8 cellular contexts compared by ENCODE assay signal in the genomic region with DNA sequence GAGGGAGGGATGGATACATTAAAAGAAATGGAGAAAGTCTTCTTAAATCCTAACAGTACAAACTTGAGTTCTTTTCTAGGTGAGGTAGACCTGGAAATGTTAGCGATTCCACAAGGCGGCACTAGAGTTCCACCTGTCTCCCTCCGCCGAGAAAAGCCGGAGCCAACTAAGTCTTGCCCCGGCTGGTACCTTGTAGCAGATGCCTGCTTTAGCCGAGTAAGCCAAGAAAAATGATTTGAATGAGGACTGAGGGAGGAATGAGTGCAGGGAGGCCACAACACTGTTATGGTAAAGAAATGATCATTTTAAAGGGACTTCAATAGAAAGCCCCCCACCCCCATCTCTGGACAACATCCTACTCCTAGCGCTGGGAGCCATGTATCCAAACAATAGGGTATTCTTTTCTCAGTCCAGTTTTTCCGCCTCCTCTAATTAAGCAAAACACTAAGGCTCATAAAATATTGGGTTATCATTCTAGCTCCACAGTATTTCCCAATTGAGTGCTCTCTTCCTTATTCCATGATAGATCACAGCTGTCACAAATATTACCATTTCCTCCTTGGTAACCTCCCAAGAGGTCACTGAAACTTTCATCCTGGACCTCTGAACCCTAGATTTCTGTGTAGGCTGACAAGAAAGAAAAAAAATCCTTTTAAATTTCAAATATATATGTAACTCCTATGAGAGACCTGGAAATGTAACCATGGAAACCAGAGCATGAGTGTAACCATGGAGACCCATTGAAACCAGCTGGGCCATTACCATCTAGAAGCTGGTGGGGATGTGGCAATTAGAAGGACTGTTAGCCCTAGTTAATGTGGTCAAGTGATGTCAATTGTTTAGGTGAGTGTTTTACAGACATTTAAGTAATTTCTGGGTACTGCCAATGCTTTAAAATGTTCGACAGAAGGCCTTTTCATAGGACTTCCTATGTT. TPM values are rescaled to one million over a fixed set of nuclear protein-coding genes. Genes with fewer than 3 reads are reported as not detected.
DNase-seq lines count a peak whose midpoint lies in the region; ATAC-seq and TF ChIP-seq lines count a peak whose summit lies in the region.

No MANE protein-coding gene starts in this region.

- H3K27ac ChIP-seq in colonic mucosa, result no peak overlapping the region

- no peaks in the 10 kb centered on the region for H3K4me1 ChIP-seq in colonic mucosa

- POLR2A ChIA-PET in GM10248 (lab: Yijun Ruan, JAX), result no interaction called here

- peak overlapping the region; percentile 46 for H3K4me3 ChIP-seq in colonic mucosa

- H3K36me3 ChIP-seq in colonic mucosa, result no peaks in the 10 kb centered on the region

- intact Hi-C loops in colonic mucosa (cut with DNase I), result loop anchor here (2.0 kb wide), 2 partner anchors 233 to 263 kb away; no protein-coding TSS in a partner anchor

- H3K9me3 ChIP-seq in colonic mucosa, result no peaks in the 10 kb centered on the region

- no peaks in the 10 kb centered on the region for H3K27me3 ChIP-seq in colonic mucosa

- ATAC-seq in HG03045 (IDR thresholded peaks at IDR 0.05; ENCODE audit: unreplicated experiment) (peak; percentile 69), HG03457 (IDR thresholded peaks at IDR 0.05; ENCODE audit: unreplicated experiment) (no peak)

- peak; percentile 67 for TF ChIP-seq CTCF in GM10248 (IDR thresholded peaks at IDR 0.05; ENCODE audit: control extremely low read depth, extremely low read depth, low read depth, missing control alignments)
- TF ChIP-seq CTCF in colonic mucosa (IDR thresholded peaks at IDR 0.05), result peak; percentile 80

- H3K9ac ChIP-seq in colonic mucosa (ENCODE audit: low read depth in 2 of 2, low read length in 2 of 2), result peak overlapping the region in 1 of 2 donors; percentile 22

- CTCF ChIA-PET in GM10248 (lab: Yijun Ruan, JAX), result interaction anchor here (0.6 to 5.9 kb wide), 48 partner anchors 8 to 564 kb away, joined by 3 to 120 read pairs (median 3); partner anchors contain the start of gene GTF2F2

- peak; percentile 82 for DNase-seq in GM10248 (ENCODE audit: extremely low spot score)
- DNase-seq in NCI-H345 (lab: John Stamatoyannopoulos, UW), result peak; percentile 64
- peak; percentile 71 to 79 for DNase-seq in activated CD4-positive, alpha-beta T cell treated with anti-CD3 and anti-CD28 coated beads for 4 hours
- peak; percentile 81 for DNase-seq in colonic mucosa
- peak; percentile 85 for DNase-seq in kidney tubule cell (ENCODE audit: low spot score)
- peak; percentile 49 to 64 for DNase-seq in stimulated activated CD4-positive, alpha-beta T cell treated with anti-CD3 and anti-CD28 coated beads, Interleukin-1b, Interleukin-23, amount 100 ng/mL, for 1 hour (ENCODE audit: low read depth in 2 of 2)

RNA-seq across cellular contexts. Expression of gene GPALPP1, which starts 58.3 kb away (rescaled TPM):
- 10 to 100 TPM; 15.8 to 16.0 TPM for total RNA-seq in colonic mucosa

RNA-seq across cellular contexts. Expression of gene NUFIP1, which starts 58.4 kb away (rescaled TPM):
- 1 to 10 TPM; 2.8 to 4.0 TPM for total RNA-seq in colonic mucosa
